1 cellular context compared by ENCODE assay signal in the genomic region with DNA sequence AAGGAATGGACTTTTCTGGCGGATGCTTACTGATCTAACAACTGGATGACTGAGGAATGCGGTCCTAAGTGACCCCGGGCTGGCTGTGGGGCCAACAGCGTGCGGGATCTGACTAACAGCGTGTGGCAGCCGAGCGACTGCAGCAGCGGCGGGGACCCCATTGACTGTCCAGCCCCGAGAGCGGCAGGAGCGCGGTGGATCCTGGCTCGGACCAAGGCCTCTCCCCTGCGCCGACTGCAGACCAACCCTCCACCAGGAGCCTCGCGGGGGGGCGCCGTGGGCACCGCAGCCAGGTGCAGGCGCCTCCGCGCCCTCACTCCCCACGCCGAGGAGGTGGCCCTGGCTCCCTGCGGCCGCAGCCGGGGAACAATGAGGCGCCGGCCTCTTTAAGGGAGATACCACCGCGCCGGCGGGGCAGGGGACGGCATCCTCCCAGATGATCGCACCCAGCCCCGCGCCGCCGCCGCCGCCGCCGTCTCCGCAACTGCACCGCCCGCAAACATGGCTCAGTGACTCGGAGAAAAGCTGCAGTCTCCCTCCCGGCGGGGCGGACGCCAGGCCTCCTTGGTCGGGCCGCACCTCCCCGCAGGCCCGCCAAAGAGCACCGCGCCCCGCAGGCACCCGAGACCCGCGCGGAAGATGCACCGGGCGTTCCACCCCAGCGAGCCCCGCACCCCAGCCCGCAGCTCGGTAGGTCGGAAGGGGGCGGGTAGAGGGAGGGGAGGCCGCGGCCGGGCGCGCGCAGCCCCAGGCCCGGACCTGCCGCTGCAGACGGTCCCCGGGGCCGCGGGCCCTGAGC.
TF ChIP-seq lines count a peak whose summit lies in the region.

No MANE protein-coding gene starts in this region.

TF ChIP-seq in K562, 482 proteins besides CTCF, POLR2A, EP300 and RAD21 (continued from another document and continues in another):
- no peak for TF ChIP-seq DEAF1 (CRISPR knock-in tag; IDR thresholded peaks at IDR 0.05)
- peak; percentile 24 for TF ChIP-seq NEUROD1 (IDR thresholded peaks at IDR 0.05; ENCODE audit: borderline replicate concordance, low read depth, low read length, partially characterized antibody)
- no peak for TF ChIP-seq FOS (IDR thresholded peaks at IDR 0.05; ENCODE audit: extremely low read depth, insufficient read length)
- no peak; the same call in 1 of the 2 replicates for TF ChIP-seq ZNF263 (CRISPR knock-in tag; IDR thresholded peaks at IDR 0.05; ENCODE audit: borderline replicate concordance)
- no peak for TF ChIP-seq YBX1 (IDR thresholded peaks at IDR 0.05)
- no peak for TF ChIP-seq ZNF318 (IDR thresholded peaks at IDR 0.05; ENCODE audit: borderline replicate concordance in 1 of 2, low read depth in 1 of 2)
- no peak for TF ChIP-seq NUFIP1 (IDR thresholded peaks at IDR 0.05; ENCODE audit: partially characterized antibody)
- no peak for TF ChIP-seq CCAR2 (IDR thresholded peaks at IDR 0.05; ENCODE audit: low read depth, low read length)
- no peak; a peak in 1 of 3 replicates for TF ChIP-seq CBX3 (IDR thresholded peaks at IDR 0.05; ENCODE audit: borderline replicate concordance in 1 of 2, low read length in 2 of 2)
- TF ChIP-seq TEAD4 (IDR thresholded peaks at IDR 0.05; ENCODE audit: low read length): 0 out of 2 replicates have a peak, but pooled peaks have one; percentile 19
- TF ChIP-seq TEAD4 (CRISPR knock-in tag; IDR thresholded peaks at IDR 0.05; ENCODE audit: borderline replicate concordance): no peak; the same call in 1 of the 2 replicates
- TF ChIP-seq ELF1 (tag; IDR thresholded peaks at IDR 0.05): no peak
- peak; percentile 72; the same call in 1 of the 2 replicates for TF ChIP-seq JUND (IDR thresholded peaks at IDR 0.05; ENCODE audit: borderline replicate concordance, low read depth, low read length)
- TF ChIP-seq JUND (tag; IDR thresholded peaks at IDR 0.05; ENCODE audit: borderline replicate concordance, low read depth, low read length): no peak; the same call in 2 of the 3 replicates
- TF ChIP-seq CBFA2T3 (IDR thresholded peaks at IDR 0.05): peak; percentile 9; the same call in 1 of the 2 replicates
- TF ChIP-seq CTCFL (IDR thresholded peaks at IDR 0.05; ENCODE audit: borderline replicate concordance, insufficient read depth, low read depth, low read length, poor library complexity, severe bottlenecking): no peak
- TF ChIP-seq ZNF24 (IDR thresholded peaks at IDR 0.05): 0 out of 2 replicates have a peak, but pooled peaks have one; percentile 10
- no peak for TF ChIP-seq BMI1 (IDR thresholded peaks at IDR 0.05; ENCODE audit: low read length)
- TF ChIP-seq NRF1 (conservative IDR thresholded peaks at IDR 0.05 in 1 of 2, IDR thresholded peaks at IDR 0.05 in 1 of 2): peak; percentile 53 to 60
- TF ChIP-seq KLF16 (IDR thresholded peaks at IDR 0.05): no peak
- TF ChIP-seq EWSR1 (IDR thresholded peaks at IDR 0.05; ENCODE audit: borderline replicate concordance, low read depth, partially characterized antibody): no peak
- TF ChIP-seq BRD4 (IDR thresholded peaks at IDR 0.05): 0 out of 2 replicates have a peak, but pooled peaks have one; percentile 42
- TF ChIP-seq ZBTB7A (IDR thresholded peaks at IDR 0.05; ENCODE audit: borderline replicate concordance, control insufficient read depth, low read depth, low read length): no peak; the same call in 1 of the 2 replicates
- TF ChIP-seq HMG20B (CRISPR knock-in tag; IDR thresholded peaks at IDR 0.05): no peak
- TF ChIP-seq TFE3 (CRISPR knock-in tag; IDR thresholded peaks at IDR 0.05): no peak
- no peak for TF ChIP-seq ZNF79 (CRISPR knock-in tag; IDR thresholded peaks at IDR 0.05; ENCODE audit: low read depth)
- no peak for TF ChIP-seq NFE2L1 (tag; IDR thresholded peaks at IDR 0.05; ENCODE audit: borderline replicate concordance, low read depth)
- no peak for TF ChIP-seq ZNF518B (CRISPR knock-in tag; IDR thresholded peaks at IDR 0.05)
